Comparison of ENCODE assay signal across 23 cellular contexts in the genomic region with DNA sequence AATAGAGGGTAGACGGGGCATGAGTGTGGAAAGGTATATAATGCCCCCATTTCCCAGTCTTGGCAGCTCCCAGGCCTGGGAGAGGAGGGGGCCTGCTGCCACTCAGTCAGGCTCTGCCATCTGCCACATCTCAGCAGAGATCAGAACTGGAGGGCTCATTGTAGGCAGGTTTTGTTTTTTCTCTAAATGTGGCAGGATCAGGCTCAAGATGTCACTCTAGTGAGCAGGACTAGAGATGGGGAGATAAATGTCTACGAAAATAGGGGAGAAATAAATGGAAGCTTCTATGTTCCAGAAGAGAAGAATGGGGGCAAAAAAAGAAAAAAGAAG. TPM values are rescaled to one million over a fixed set of nuclear protein-coding genes. Genes with fewer than 3 reads are reported as not detected.
"Had no signal": no experiment of that assay in that cellular context is flagged by ENCODE, and none has a peak within 500 bp of the region (broad histone marks: within the 10 kb centered on the region; RNA-seq: fewer than 3 reads in every experiment).

No MANE protein-coding gene starts in this region.

- H3K9me3 Mint-ChIP-seq: activated T-helper 1 cell treated with anti-CD3 and anti-CD28 coated beads, Interleukin-12 subunit alpha, Interleukin-12 subunit beta, Interleukin-2, Interleukin-4 antibody, amounts not matched to agents 30 ng/mL and 10 ng/mL and 1 ng/mL, durations not matched to agents 14 hours and 24 hours and 36 hours; memory B cell; natural killer cell had no signal

- H3K4me1 Mint-ChIP-seq: memory B cell, natural killer cell had no signal

- H3K4me3 ChIP-seq: left ventricle myocardium inferior, right atrium auricular region, skin epidermis, upper lobe of left lung had no signal

- H3K27ac ChIP-seq: left ventricle myocardium inferior, right atrium auricular region, skin epidermis, upper lobe of left lung had no signal

- DNase-seq: activated CD4-positive, alpha-beta T cell treated with anti-CD3 and anti-CD28 coated beads, Interleukin-2, amount 50 U/mL, for 1 hour; activated CD8-positive, alpha-beta memory T cell treated with anti-CD3 and anti-CD28 coated beads for 24 hours; activated naive CD4-positive, alpha-beta T cell treated with Interleukin-2 at 50 U/mL for 16 hours; anterior cingulate cortex; effector CD4-positive, alpha-beta T cell; hypothalamus; kidney; left ventricle myocardium inferior; natural killer cell; nucleus accumbens; stimulated activated CD4-positive, alpha-beta T cell treated with anti-CD3 and anti-CD28 coated beads, Interleukin-15, amount 100 ng/mL, for 24 hours; stimulated activated CD4-positive, alpha-beta T cell treated with anti-CD3 and anti-CD28 coated beads, Interleukin-4, amount 100 ng/mL, for 1 hour; stimulated activated naive CD4-positive, alpha-beta T cell treated with Interleukin-2 at 50 U/mL for 16 hours; T-helper 1 cell; T1000; upper lobe of left lung had no signal

- H3K9me3 ChIP-seq: left ventricle myocardium inferior, right atrium auricular region, upper lobe of left lung had no signal

- H3K36me3 Mint-ChIP-seq: natural killer cell had no signal

- H3K27me3 Mint-ChIP-seq: memory B cell, progenitor cell of endocrine pancreas had no signal

- H3K27ac Mint-ChIP-seq: activated T-helper 1 cell treated with anti-CD3 and anti-CD28 coated beads, Interleukin-12 subunit alpha, Interleukin-12 subunit beta, Interleukin-2, Interleukin-4 antibody, amounts not matched to agents 30 ng/mL and 10 ng/mL and 1 ng/mL, durations not matched to agents 14 hours and 24 hours and 36 hours; memory B cell; natural killer cell; progenitor cell of endocrine pancreas had no signal

- ATAC-seq: activated CD4-positive, CD25-positive, alpha-beta regulatory T cell treated with anti-CD3 and anti-CD28 coated beads, Interleukin-2, amount 50 U/mL, for 24 hours; natural killer cell had no signal

- H3K4me3 Mint-ChIP-seq: activated T-helper 1 cell treated with anti-CD3 and anti-CD28 coated beads, Interleukin-12 subunit alpha, Interleukin-12 subunit beta, Interleukin-2, Interleukin-4 antibody, amounts not matched to agents 30 ng/mL and 10 ng/mL and 1 ng/mL, durations not matched to agents 14 hours and 24 hours and 36 hours; memory B cell; natural killer cell had no signal

- H3K4me1 ChIP-seq: left ventricle myocardium inferior, right atrium auricular region, upper lobe of left lung had no signal

- H3K27me3 ChIP-seq: right atrium auricular region, upper lobe of left lung had no signal

RNA-seq across cellular contexts. Expression of a gene that starts 13.8 kb away (rescaled TPM):
- total RNA-seq: activated T-helper 1 cell treated with anti-CD3 and anti-CD28 coated beads, Interleukin-12 subunit alpha, Interleukin-12 subunit beta, Interleukin-2, Interleukin-4 antibody, amounts not matched to agents 30 ng/mL and 10 ng/mL and 1 ng/mL, durations not matched to agents 14 hours and 24 hours and 36 hours; bronchial epithelial cell; natural killer cell had no signal
